14 cellular contexts compared by ENCODE assay signal in the genomic region with DNA sequence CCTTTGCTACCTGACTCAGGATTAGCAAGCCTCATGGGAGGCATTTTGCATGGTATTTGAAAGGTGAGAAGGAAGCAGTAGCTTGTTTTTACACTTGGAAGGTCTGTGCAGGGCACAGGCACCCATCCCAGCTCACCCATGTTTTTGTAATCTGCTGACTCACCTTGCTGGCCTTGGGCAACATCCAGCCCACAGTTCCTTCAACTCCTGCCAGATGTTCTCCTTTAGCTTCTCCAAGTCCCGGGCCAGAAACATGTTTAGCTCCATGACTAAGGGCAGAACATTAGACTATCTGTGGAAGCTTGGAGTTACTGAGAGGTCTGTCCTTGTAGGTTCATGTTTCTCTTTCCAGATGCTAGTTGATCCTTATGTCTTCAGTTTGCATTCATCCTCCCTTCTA. TPM values are rescaled to one million over a fixed set of nuclear protein-coding genes. Genes with fewer than 3 reads are reported as not detected.
A peak's percentile ranks its signal among the peaks of the same experiment; 100 is the strongest.
DNase-seq lines count a peak whose midpoint lies in the region; ATAC-seq and TF ChIP-seq lines count a peak whose summit lies in the region.
"Had no signal": no experiment of that assay in that cellular context is flagged by ENCODE, and none has a peak within 500 bp of the region (broad histone marks: within the 10 kb centered on the region; RNA-seq: fewer than 3 reads in every experiment).

No MANE protein-coding gene starts in this region.

- no peaks in the 10 kb centered on the region for H3K36me3 ChIP-seq in neural progenitor cell
- H3K36me3 ChIP-seq in effector memory CD4-positive, alpha-beta T cell (ENCODE audit: control insufficient read depth, insufficient read depth, low read length): no peaks in the 10 kb centered on the region
- H3K36me3 ChIP-seq: cardiac muscle cell, heart right ventricle had no signal

- H3K9me3 ChIP-seq in neural progenitor cell (ENCODE audit: low read depth): no peaks in the 10 kb centered on the region
- H3K9me3 ChIP-seq in effector memory CD4-positive, alpha-beta T cell (ENCODE audit: control insufficient read depth, low read length): no peaks in the 10 kb centered on the region
- H3K9me3 ChIP-seq: heart right ventricle had no signal

- no peak overlapping the region for H3K4me3 Mint-ChIP-seq in neural progenitor cell
- H3K4me3 Mint-ChIP-seq: IgD-negative memory B cell, T-cell had no signal

- peaks cover 6% of the 10 kb centered on the region for H3K27me3 Mint-ChIP-seq in neural progenitor cell (ENCODE audit: insufficient read depth, low read depth)
- H3K27me3 Mint-ChIP-seq: IgD-negative memory B cell had no signal

- H3K9me3 Mint-ChIP-seq in neural progenitor cell: no peaks in the 10 kb centered on the region
- H3K9me3 Mint-ChIP-seq: IgD-negative memory B cell, T-cell had no signal

- H3K4me3 ChIP-seq in cardiac fibroblast (replicated peaks in 1 of 2; ENCODE audit: low read depth in 2 of 2, low read length in 2 of 2) (no peak overlapping the region), neural progenitor cell (no peak overlapping the region)
- no peak overlapping the region for H3K4me3 ChIP-seq in effector memory CD4-positive, alpha-beta T cell (ENCODE audit: insufficient read depth, low read depth, low read length, poor library complexity, severe bottlenecking)
- H3K4me3 ChIP-seq: cardiac muscle cell, heart right ventricle had no signal

- H3K9ac ChIP-seq in neural progenitor cell: no peak overlapping the region

- peaks cover 18% of the 10 kb centered on the region for H3K4me1 ChIP-seq in neural progenitor cell
- H3K4me1 ChIP-seq in effector memory CD4-positive, alpha-beta T cell (ENCODE audit: control insufficient read depth, insufficient read depth, low read length, poor library complexity, severe bottlenecking): no peaks in the 10 kb centered on the region

- H3F3A ChIP-seq in neural progenitor cell (ENCODE audit: low read depth): peaks cover 6% of the 10 kb centered on the region

- no peaks in the 10 kb centered on the region for H3K79me2 ChIP-seq in neural progenitor cell (ENCODE audit: low read depth)

- no peaks in the 10 kb centered on the region for H3K27me3 ChIP-seq in neural progenitor cell
- no peaks in the 10 kb centered on the region for H3K27me3 ChIP-seq in effector memory CD4-positive, alpha-beta T cell (replicated peaks; ENCODE audit: control insufficient read depth, insufficient read depth, low read length, poor library complexity, severe bottlenecking)
- H3K27me3 ChIP-seq: cardiac muscle cell had no signal

- H3K4me2 ChIP-seq in neural progenitor cell: no peak overlapping the region

- no peak overlapping the region for H3K27ac ChIP-seq in neural progenitor cell
- no peak overlapping the region for H3K27ac ChIP-seq in effector memory CD4-positive, alpha-beta T cell (ENCODE audit: insufficient read depth, low read length, poor library complexity, severe bottlenecking)
- H3K27ac ChIP-seq: cardiac muscle cell, heart right ventricle had no signal

- no peaks in the 10 kb centered on the region for H3K4me1 Mint-ChIP-seq in neural progenitor cell
- H3K4me1 Mint-ChIP-seq: IgD-negative memory B cell, T-cell had no signal

- H2AFZ ChIP-seq in neural progenitor cell (replicated peaks): no peak overlapping the region

- H3K36me3 Mint-ChIP-seq in neural progenitor cell: no peaks in the 10 kb centered on the region
- H3K36me3 Mint-ChIP-seq: T-cell had no signal

- no peak for ATAC-seq in GM21423 (IDR thresholded peaks at IDR 0.05; ENCODE audit: unreplicated experiment)
- no peak for ATAC-seq in HG02970 (IDR thresholded peaks at IDR 0.05; ENCODE audit: low FRiP score, unreplicated experiment)
- ATAC-seq: T-cell had no signal

- TF ChIP-seq CTCF in cardiac fibroblast (IDR thresholded peaks at IDR 0.05; ENCODE audit: low read depth, low read length) (no peak), neural progenitor cell (IDR thresholded peaks at IDR 0.05) (no peak)

- peak overlapping the region; percentile 57 for H3K27ac Mint-ChIP-seq in neural progenitor cell
- H3K27ac Mint-ChIP-seq: IgD-negative memory B cell, T-cell had no signal

- DNase-seq in Daoy (ENCODE audit: low read depth) (peak; percentile 88), LHCN-M2 (ENCODE audit: low read depth) (peak; percentile 71), cardiac fibroblast (ENCODE audit: low read depth in 2 of 2) (peak; percentile 45 to 96), neural progenitor cell (ENCODE audit: low spot score) (no peak), NAMALWA (ENCODE audit: low spot score) (no peak)
- DNase-seq in effector memory CD4-positive, alpha-beta T cell: no peak
- DNase-seq: activated CD8-positive, alpha-beta memory T cell treated with anti-CD3 and anti-CD28 coated beads, Interleukin-2, amount 50 U/mL, for 48 hours; DND-41; heart right ventricle; T-cell had no signal

- no peaks in the 10 kb centered on the region for H4K20me1 ChIP-seq in neural progenitor cell (ENCODE audit: low read depth)

RNA-seq across cellular contexts. Expression of a gene that starts 12.4 kb away (rescaled TPM):
- 13.1 and 15.7 TPM in 2 replicates for total RNA-seq in Daoy (2014; rRNA removed; shearing (Covaris generic))
- total RNA-seq in LHCN-M2 (2014; rRNA removed) (21.6 and 22.9 TPM in 2 replicates), neural progenitor cell (ENCODE audit: low replicate concordance) (34.0 and 56.1 TPM in 2 replicates)
- polyA plus RNA-seq in LHCN-M2 (2012): 5.0 TPM

RNA-seq across cellular contexts. Expression of a gene that starts 31.0 kb away (rescaled TPM):
- total RNA-seq in Daoy (2014; rRNA removed; shearing (Covaris generic)): 21.5 and 23.1 TPM in 2 replicates
- 29.7 and 32.4 TPM in 2 replicates for total RNA-seq in LHCN-M2 (2014; rRNA removed)
- polyA plus RNA-seq in LHCN-M2 (2012): 7.7 TPM
- 38.4 and 54.3 TPM in 2 replicates for total RNA-seq in neural progenitor cell (ENCODE audit: low replicate concordance)

Comparison
In these comparisons a context has a peak if more than half of its experiments do, and no peak if none do; other contexts are left out.
1. DNase-seq: peak in Daoy (single experiment), LHCN-M2 (single experiment) and cardiac fibroblast (2 of 2); none in neural progenitor cell (single experiment), NAMALWA (single experiment) and effector memory CD4-positive, alpha-beta T cell (0 of 3).